ENCODE assay signal across 30 cellular contexts in genomic region chr15:63008333-63009049, GRCh38.
"Had no signal": no experiment of that assay in that cellular context is flagged by ENCODE, and none has a peak within 500 bp of the region (broad histone marks: within the 10 kb centered on the region; RNA-seq: fewer than 3 reads in every experiment).

No MANE protein-coding gene starts in this region.

- H3K27ac Mint-ChIP-seq: effector memory CD8-positive, alpha-beta T cell; mesothelial cell of epicardium; naive thymus-derived CD4-positive, alpha-beta T cell had no signal

- H3K27ac ChIP-seq: esophagus squamous epithelium, heart right ventricle, left lung, prostate gland, right atrium auricular region, stomach, tibial artery, upper lobe of left lung, uterus had no signal

- H3K27me3 ChIP-seq: esophagus squamous epithelium, heart right ventricle, left lung, right atrium auricular region, stomach, tibial artery, upper lobe of left lung, uterus had no signal

- H3K36me3 Mint-ChIP-seq: mesothelial cell of epicardium; naive thymus-derived CD4-positive, alpha-beta T cell had no signal

- H3K4me1 Mint-ChIP-seq: naive thymus-derived CD4-positive, alpha-beta T cell had no signal

- H3K4me3 Mint-ChIP-seq: effector memory CD8-positive, alpha-beta T cell; mesothelial cell of epicardium; naive thymus-derived CD4-positive, alpha-beta T cell; nephron had no signal

- DNase-seq: cortex of kidney; effector memory CD8-positive, alpha-beta T cell; erythroblast; esophagus squamous epithelium; foreskin melanocyte; glutamatergic neuron; heart right ventricle; hippocampal formation; left cardiac atrium; left lung; mesenchymal stem cell; naive thymus-derived CD4-positive, alpha-beta T cell; nucleus accumbens; stimulated activated CD4-positive, alpha-beta T cell treated with anti-CD3 and anti-CD28 coated beads, Interleukin-12 subunit alpha, Interleukin-12 subunit beta, amount 100 ng/mL, for 4 hours; stimulated activated CD4-positive, alpha-beta T cell treated with anti-CD3 and anti-CD28 coated beads, Interleukin-1b, Interleukin-23, amount 100 ng/mL, for 48 hours; stimulated activated CD4-positive, alpha-beta T cell treated with anti-CD3 and anti-CD28 coated beads, Interleukin-4, amount 100 ng/mL, for 1 hour; stimulated activated CD8-positive, alpha-beta memory T cell treated with anti-CD3 and anti-CD28 coated beads, Interleukin-4, amount 100 ng/mL, for 48 hours; stimulated activated naive CD4-positive, alpha-beta T cell treated with Interleukin-2 at 50 U/mL for 16 hours; stomach; tibial artery; upper lobe of left lung; uterus had no signal

- H3K9me3 Mint-ChIP-seq: effector memory CD8-positive, alpha-beta T cell; mesothelial cell of epicardium; nephron had no signal

- ATAC-seq: effector memory CD8-positive, alpha-beta T cell; heart right ventricle; left cardiac atrium; left lung; naive thymus-derived CD4-positive, alpha-beta T cell; sciatic nerve had no signal

- H3K4me3 ChIP-seq: esophagus squamous epithelium, heart right ventricle, left lung, prostate gland, right atrium auricular region, smooth muscle cell, stomach, tibial artery, upper lobe of left lung, uterus had no signal

- H3K4me2 ChIP-seq: smooth muscle cell had no signal

- H3K9me3 ChIP-seq: esophagus squamous epithelium, heart right ventricle, left lung, prostate gland, right atrium auricular region, stomach, tibial artery, upper lobe of left lung, uterus had no signal

- FAIRE-seq: endometrium, islet of Langerhans had no signal

- H3K36me3 ChIP-seq: esophagus squamous epithelium, heart right ventricle, left lung, prostate gland, right atrium auricular region, stomach, tibial artery, upper lobe of left lung, uterus had no signal

- H3K4me1 ChIP-seq: left lung, prostate gland, upper lobe of left lung, uterus had no signal
